ENCODE assay signal across 8 cellular contexts in the genomic region with DNA sequence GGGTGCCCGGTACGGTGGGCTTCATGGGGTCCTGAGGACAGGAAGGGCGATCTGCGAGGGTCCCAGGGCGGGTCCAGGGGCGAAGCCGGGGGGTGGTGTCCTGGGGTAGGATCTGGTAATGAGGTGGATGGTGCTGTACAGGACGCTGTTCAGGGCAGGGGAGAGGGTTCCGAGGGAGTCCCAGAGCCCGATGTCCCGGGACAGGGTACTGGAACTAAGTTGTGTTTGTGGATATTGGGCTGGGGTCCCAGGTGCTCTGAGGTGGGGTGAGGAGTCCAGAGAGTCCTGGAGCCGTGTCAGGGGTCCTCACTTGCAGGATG. TPM values are rescaled to one million over a fixed set of nuclear protein-coding genes. Genes with fewer than 3 reads are reported as not detected.
DNase-seq lines count a peak whose midpoint lies in the region; ATAC-seq and TF ChIP-seq lines count a peak whose summit lies in the region.

No MANE protein-coding gene starts in this region.

- WGBS in right lobe of liver (ENCODE audit: insufficient coverage, low coverage, low lambda C conversion rate, missing lambda C conversion rate): 0% methylated on average over 10 of the region's 12 CpGs

- peak overlapping the region; percentile 59; the same call in 1 of the 2 replicates for H3K27ac ChIP-seq in DOHH2 (ENCODE audit: low read depth, low read length)
- peak overlapping the region; percentile 85 to 87 (median 87) for H3K27ac ChIP-seq in right lobe of liver
- peak overlapping the region; percentile 91 for H3K27ac ChIP-seq in upper lobe of right lung

- H3K79me2 ChIP-seq in DOHH2 (ENCODE audit: control insufficient read depth, low read length): peaks cover 29% of the 10 kb centered on the region

- H4K20me1 ChIP-seq in DOHH2 (ENCODE audit: control insufficient read depth, insufficient read depth, low read depth, low read length): no peaks in the 10 kb centered on the region

- H3K4me1 ChIP-seq in DOHH2 (ENCODE audit: control insufficient read depth, low read length) (peaks cover 20% of the 10 kb centered on the region), right lobe of liver (peaks cover 0 to 24% (median 5%) of the 10 kb centered on the region in 4 donors), upper lobe of right lung (peaks cover 22% of the 10 kb centered on the region)

- no peak for DNase-seq in astrocyte of the cerebellum (ENCODE audit: low read depth)
- no peak for DNase-seq in right lobe of liver
- DNase-seq in upper lobe of right lung: no peak

- ATAC-seq in HG03045 (IDR thresholded peaks at IDR 0.05; ENCODE audit: unreplicated experiment) (peak; percentile 27), right lobe of liver (peak; percentile 1 to 4 (median 3)), upper lobe of right lung (peak; percentile 1), GM21786 (IDR thresholded peaks at IDR 0.05; ENCODE audit: unreplicated experiment) (no peak), HG02678 (IDR thresholded peaks at IDR 0.05; ENCODE audit: unreplicated experiment) (no peak), HG03469 (IDR thresholded peaks at IDR 0.05; ENCODE audit: unreplicated experiment) (no peak)

- peak overlapping the region; percentile 92 for H3K4me2 ChIP-seq in DOHH2 (ENCODE audit: low read length)

- no peak for TF ChIP-seq CTCF in DOHH2 (IDR thresholded peaks at IDR 0.05; ENCODE audit: low read depth, low read length, poor library complexity, severe bottlenecking)
- TF ChIP-seq CTCF in astrocyte of the cerebellum (IDR thresholded peaks at IDR 0.05; ENCODE audit: low read depth, low read length, missing control alignments): no peak
- no peak for TF ChIP-seq CTCF in right lobe of liver (IDR thresholded peaks at IDR 0.05)
- TF ChIP-seq CTCF in upper lobe of right lung (IDR thresholded peaks at IDR 0.05): no peak

- no peaks in the 10 kb centered on the region for H3K27me3 ChIP-seq in DOHH2 (ENCODE audit: control insufficient read depth, low read length)
- H3K27me3 ChIP-seq in right lobe of liver: no peaks in the 10 kb centered on the region
- H3K27me3 ChIP-seq in upper lobe of right lung: no peaks in the 10 kb centered on the region

- H3K9me3 ChIP-seq in DOHH2 (ENCODE audit: control insufficient read depth, insufficient read depth, low read length) (peaks cover 11% of the 10 kb centered on the region; the same call in 1 of the 2 replicates), right lobe of liver (no peaks in the 10 kb centered on the region), upper lobe of right lung (no peaks in the 10 kb centered on the region)

- TF ChIP-seq POLR2A in right lobe of liver (IDR thresholded peaks at IDR 0.05): no peak

- no peaks in the 10 kb centered on the region for H3F3A ChIP-seq in DOHH2 (ENCODE audit: control insufficient read depth, insufficient read depth)

- in situ Hi-C loops in astrocyte of the cerebellum (cut with HindIII; ENCODE audit: low sequenced_read_pairs): loop anchor here (10.0 kb wide), 1 partner anchor 98 kb away; no protein-coding TSS in a partner anchor

- no peaks in the 10 kb centered on the region for H3K9me2 ChIP-seq in DOHH2 (replicated peaks; ENCODE audit: control insufficient read depth, low read length)

- H3K4me3 ChIP-seq in DOHH2 (ENCODE audit: low read length) (peak overlapping the region; percentile 100), astrocyte of the cerebellum (ENCODE audit: low read depth, low read length) (peak overlapping the region; percentile 90), right lobe of liver (peak overlapping the region; percentile 78 to 97 (median 96)), upper lobe of right lung (peak overlapping the region; percentile 86)

- peaks cover 31% of the 10 kb centered on the region for H3K36me3 ChIP-seq in DOHH2 (ENCODE audit: control insufficient read depth, low read length)
- H3K36me3 ChIP-seq in right lobe of liver: peaks cover 0 to 11% (median 2%) of the 10 kb centered on the region in 4 donors
- peaks cover 7% of the 10 kb centered on the region for H3K36me3 ChIP-seq in upper lobe of right lung

- intact Hi-C loops in right lobe of liver (cut with DNase I) (no loop called here), upper lobe of right lung (cut with DNase I) (no loop called here)

RNA-seq across cellular contexts. Expression of gene LZTR1, which starts 0.4 kb away (rescaled TPM):
- 10 to 100 TPM; 22.7 to 33.3 (median 27.0) TPM for total RNA-seq in right lobe of liver
- total RNA-seq in upper lobe of right lung: 56.7 TPM

RNA-seq across cellular contexts. Expression of gene AIFM3, which starts 15.5 kb away (rescaled TPM):
- total RNA-seq in right lobe of liver (1 to 10 TPM in 3 of 6 experiments, under 1 TPM in 3; 0.37 to 1.4 (median 1.0) TPM), upper lobe of right lung (5.7 TPM)

RNA-seq across cellular contexts. Expression of gene THAP7, which starts 19.4 kb away (rescaled TPM):
- total RNA-seq in right lobe of liver (10 to 100 TPM in 5 of 6 experiments, 1 to 10 TPM in 1; 9.3 to 32.5 (median 15.6) TPM), upper lobe of right lung (22.0 TPM)

RNA-seq across cellular contexts. Expression of gene P2RX6, which starts 32.4 kb away (rescaled TPM):
- total RNA-seq in right lobe of liver: 1 to 10 TPM in 1 of 6 experiments, under 1 TPM in 4, not detected in 1; 0.09 to 1.4 (median 0.42) TPM
- 2.2 TPM for total RNA-seq in upper lobe of right lung

RNA-seq across cellular contexts. Expression of gene SLC7A4, which starts 49.8 kb away (rescaled TPM):
- total RNA-seq in right lobe of liver (under 1 TPM in 5 of 6 experiments, not detected in 1; 0.12 to 0.35 (median 0.18) TPM), upper lobe of right lung (1.5 TPM)

Comparison
In these comparisons a context has a peak if more than half of its experiments do, and no peak if none do; other contexts are left out.
1. ATAC-seq: peak in HG03045 (single experiment), right lobe of liver (4 of 4) and upper lobe of right lung (single experiment); none in GM21786 (single experiment), HG02678 (single experiment) and HG03469 (single experiment).
2. Peak in every context shown above with its lines, with median percentiles within 50 percentile points of each other: H3K27ac ChIP-seq and H3K4me3 ChIP-seq.